19 cellular contexts compared by ENCODE assay signal in the genomic region with DNA sequence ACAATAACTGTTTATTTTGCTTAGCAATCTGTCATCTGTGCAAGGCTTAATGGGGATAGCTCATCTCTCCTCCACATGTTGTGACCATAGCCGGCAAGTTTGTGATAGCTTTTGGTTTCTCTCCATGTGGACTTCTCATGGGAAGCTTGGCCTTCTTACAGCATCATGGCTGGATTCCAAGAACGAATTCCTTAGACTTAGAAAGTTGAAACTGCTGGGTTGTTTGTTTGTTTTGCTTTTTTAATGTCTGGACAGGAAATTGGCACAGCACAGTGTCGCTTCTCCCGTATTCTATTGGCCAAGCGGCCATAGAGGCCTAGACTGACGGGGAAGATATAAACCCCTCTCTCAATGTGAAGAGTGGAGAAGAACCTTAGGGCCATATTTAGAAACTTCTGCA.
DNase-seq lines count a peak whose midpoint lies in the region; ATAC-seq and TF ChIP-seq lines count a peak whose summit lies in the region.
"Had no signal": no experiment of that assay in that cellular context is flagged by ENCODE, and none has a peak within 500 bp of the region (broad histone marks: within the 10 kb centered on the region; RNA-seq: fewer than 3 reads in every experiment).

No MANE protein-coding gene starts in this region.

- H3K27me3 Mint-ChIP-seq in neural progenitor cell (ENCODE audit: insufficient read depth, low read depth) = no peaks in the 10 kb centered on the region
- H3K27me3 Mint-ChIP-seq: central memory CD8-positive, alpha-beta T cell had no signal

- H3K9me3 ChIP-seq in neural progenitor cell (ENCODE audit: low read depth) = no peaks in the 10 kb centered on the region
- H3K9me3 ChIP-seq: Caco-2 had no signal

- TF ChIP-seq CTCF in fibroblast of villous mesenchyme (IDR thresholded peaks at IDR 0.05; ENCODE audit: insufficient read depth, low read depth, low read length) (no peak), neural progenitor cell (IDR thresholded peaks at IDR 0.05) (no peak)

- H3K4me3 Mint-ChIP-seq in neural progenitor cell = no peak overlapping the region
- H3K4me3 Mint-ChIP-seq: central memory CD8-positive, alpha-beta T cell; nephron progenitor cell; T-helper 1 cell treated with Interleukin-12 subunit alpha and Interleukin-12 subunit beta and Interleukin-4 antibody, amounts not matched to agents 30 μg/mL and 1 μg/mL, for 36 hours; WTC11 had no signal

- H3K79me2 ChIP-seq in neural progenitor cell (ENCODE audit: low read depth) = no peaks in the 10 kb centered on the region

- H3F3A ChIP-seq in neural progenitor cell (ENCODE audit: low read depth) = no peaks in the 10 kb centered on the region

- peaks cover 3% of the 10 kb centered on the region for H3K4me1 Mint-ChIP-seq in neural progenitor cell
- H3K4me1 Mint-ChIP-seq: central memory CD8-positive, alpha-beta T cell had no signal

- DNase-seq in HCEC 1CT (peak; percentile 71), astrocyte of the hippocampus (ENCODE audit: low read depth, low spot score) (peak; percentile 26), fibroblast of villous mesenchyme (ENCODE audit: low read depth) (peak; percentile 0), pons (ENCODE audit: low spot score) (peak; percentile 8), EL (no peak), neural progenitor cell (ENCODE audit: low spot score) (no peak), NCI-H2171 treated with DMSO at 0.1 percent for 48 hours (lab: John Stamatoyannopoulos, UW) (no peak)
- DNase-seq: activated CD8-positive, alpha-beta memory T cell treated with anti-CD3 and anti-CD28 coated beads for 24 hours; Caco-2; mesendoderm; NCI-H1694 treated with DMSO at 0.1 percent for 48 hours; nephron progenitor cell; retina; SHP77 treated with DMSO at 0.1 percent for 48 hours; stomach had no signal

- H3K36me3 Mint-ChIP-seq in neural progenitor cell = no peaks in the 10 kb centered on the region
- H3K36me3 Mint-ChIP-seq: WTC11 had no signal

- no peak overlapping the region for H2AFZ ChIP-seq in neural progenitor cell (replicated peaks)

- H3K27ac ChIP-seq in neural progenitor cell = no peak overlapping the region
- H3K27ac ChIP-seq: stomach had no signal

- H3K27me3 ChIP-seq in neural progenitor cell = no peaks in the 10 kb centered on the region
- H3K27me3 ChIP-seq: stomach had no signal

- H3K4me2 ChIP-seq in neural progenitor cell = no peak overlapping the region

- H4K20me1 ChIP-seq in neural progenitor cell (ENCODE audit: low read depth) = no peaks in the 10 kb centered on the region

- H3K9me3 Mint-ChIP-seq in neural progenitor cell = no peaks in the 10 kb centered on the region
- H3K9me3 Mint-ChIP-seq: nephron progenitor cell, WTC11 had no signal

- no peak overlapping the region for H3K27ac Mint-ChIP-seq in neural progenitor cell
- H3K27ac Mint-ChIP-seq: nephron progenitor cell; T-helper 1 cell treated with Interleukin-12 subunit alpha and Interleukin-12 subunit beta and Interleukin-4 antibody, amounts not matched to agents 30 μg/mL and 1 μg/mL, for 36 hours; WTC11 had no signal

- H3K4me1 ChIP-seq in neural progenitor cell = no peaks in the 10 kb centered on the region
- H3K4me1 ChIP-seq: Caco-2, stomach had no signal

- H3K4me3 ChIP-seq in fibroblast of villous mesenchyme (ENCODE audit: low read depth, low read length) (no peak overlapping the region), neural progenitor cell (no peak overlapping the region)
- H3K4me3 ChIP-seq: stomach had no signal

- no peak overlapping the region for H3K9ac ChIP-seq in neural progenitor cell

- no peak for ATAC-seq in GM18498 (IDR thresholded peaks at IDR 0.05; ENCODE audit: unreplicated experiment)
- ATAC-seq: WTC11 had no signal

- no peaks in the 10 kb centered on the region for H3K36me3 ChIP-seq in neural progenitor cell
- H3K36me3 ChIP-seq: stomach had no signal

Comparison
In these comparisons a context has a peak if more than half of its experiments do, and no peak if none do; other contexts are left out.
1. DNase-seq: peak in HCEC 1CT (single experiment), astrocyte of the hippocampus (single experiment), fibroblast of villous mesenchyme (single experiment) and pons (single experiment); none in EL (single experiment), neural progenitor cell (single experiment) and NCI-H2171 treated with DMSO at 0.1 percent for 48 hours (single experiment).